ENCODE assay signal across 12 cellular contexts in the genomic region with DNA sequence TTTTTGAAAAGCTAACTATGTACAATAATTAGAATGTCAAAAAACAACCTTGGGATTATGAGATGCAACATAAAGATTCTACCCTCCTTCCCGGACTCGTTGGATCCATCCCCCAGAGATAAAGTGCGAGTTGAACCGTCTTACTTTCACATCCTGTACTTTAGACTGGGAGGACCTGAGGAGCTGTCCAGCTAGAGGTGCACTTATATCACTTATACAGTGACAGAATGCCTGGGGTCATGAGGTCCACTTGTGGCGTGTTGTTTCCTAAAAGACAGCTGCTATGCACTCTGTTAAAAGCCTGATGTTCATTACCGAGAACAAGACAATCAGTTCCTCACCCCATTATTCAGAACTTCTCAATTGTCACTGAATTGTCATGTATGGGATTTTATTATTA. TPM values are rescaled to one million over a fixed set of nuclear protein-coding genes. Genes with fewer than 3 reads are reported as not detected.
DNase-seq lines count a peak whose midpoint lies in the region; ATAC-seq, FAIRE-seq and TF ChIP-seq lines count a peak whose summit lies in the region.
"Had no signal": no experiment of that assay in that cellular context is flagged by ENCODE, and none has a peak within 500 bp of the region (broad histone marks: within the 10 kb centered on the region; RNA-seq: fewer than 3 reads in every experiment).

No MANE protein-coding gene starts in this region.

- no peak for FAIRE-seq in K562 (lab: Jason Lieb, UNC)

- H3K9me1 ChIP-seq in K562 (ENCODE audit: control insufficient read depth, insufficient read depth, low read length): no peaks in the 10 kb centered on the region

- H3K27ac ChIP-seq in Karpas-422 (ENCODE audit: low read length) (no peak overlapping the region), K562 (ENCODE audit: extremely low read depth, low read depth, low read length) (no peak overlapping the region), left lung (peak overlapping the region in 1 of 2 donors; percentile 97)

- 0 out of 3 replicates have a peak, but pooled peaks have one; percentile 7 for ATAC-seq in K562
- no peak for ATAC-seq in GM18511 (IDR thresholded peaks at IDR 0.05; ENCODE audit: unreplicated experiment)
- no peak for ATAC-seq in left lung
- no peak for ATAC-seq in HG03565 (IDR thresholded peaks at IDR 0.05; ENCODE audit: unreplicated experiment)
- ATAC-seq: mucosa of descending colon had no signal

- CTCF ChIA-PET in K562 (lab: Yijun Ruan, JAX; ENCODE audit: low intra/inter-chr PET ratio): no interaction called here

- H4K20me1 ChIP-seq in Karpas-422 (ENCODE audit: insufficient read depth, low read depth, low read length): no peaks in the 10 kb centered on the region
- H4K20me1 ChIP-seq in K562 (replicated peaks; ENCODE audit: control insufficient read depth, insufficient read depth, low read length): no peaks in the 10 kb centered on the region

- H2AFZ ChIP-seq in Karpas-422 (ENCODE audit: low read length) (no peak overlapping the region), K562 (ENCODE audit: low read depth, low read length) (no peak overlapping the region)

- intact Hi-C loops in K562 (cut with micrococcal nuclease): loop anchor here (10.0 kb wide), 1 partner anchor 316 kb away; no protein-coding TSS in a partner anchor
- intact Hi-C loops in left lung (cut with DNase I): loop anchor here in 1 of 2 donors (5.0 kb wide), 1 partner anchor 63 kb away; no protein-coding TSS in a partner anchor

- peak in 1 of 2 experiments; percentile 28; a peak in 1 of 4 replicates for TF ChIP-seq RAD21 in K562 (CRISPR knock-in tag; conservative IDR thresholded peaks at IDR 0.05 in 1 of 2, IDR thresholded peaks at IDR 0.05 in 1 of 2)

- H3K27me3 Mint-ChIP-seq in osteocyte (ENCODE audit: unreplicated experiment): no peaks in the 10 kb centered on the region

- peak; percentile 15 for DNase-seq in NOMO-1 treated with DMSO at 0.1 percent for 48 hours (lab: John Stamatoyannopoulos, UW; ENCODE audit: unreplicated experiment)
- no peak for DNase-seq in NOMO-1 treated with dmso at 0.1 percent for 144 hours (lab: John Stamatoyannopoulos, UW; ENCODE audit: unreplicated experiment)
- no peak for DNase-seq in Karpas-422
- peak in 2 of 4 experiments; percentile 14 to 56 for DNase-seq in K562 (ENCODE audit: extremely low read depth in 1 of 4, low spot score in 3 of 4)
- DNase-seq in osteocyte (ENCODE audit: extremely low spot score, unreplicated experiment): no peak
- DNase-seq in left lung: no peak
- DNase-seq: activated CD4-positive, alpha-beta T cell treated with anti-CD3 and anti-CD28 coated beads, Interleukin-2, amount 50 U/mL, for 48 hours; central memory CD4-positive, alpha-beta T cell; mucosa of descending colon; NCI-H1930 had no signal

- H3K4me3 Mint-ChIP-seq in osteocyte (ENCODE audit: unreplicated experiment): peak overlapping the region; percentile 33

- no peak for TF ChIP-seq EP300 in K562 (IDR thresholded peaks at IDR 0.05; ENCODE audit: low read length)

- no peaks in the 10 kb centered on the region for H3K36me3 ChIP-seq in Karpas-422 (ENCODE audit: insufficient read depth, low read length)
- no peaks in the 10 kb centered on the region for H3K36me3 ChIP-seq in K562 (ENCODE audit: control insufficient read depth, insufficient read depth, low read length)
- no peaks in the 10 kb centered on the region for H3K36me3 ChIP-seq in left lung

- no peak overlapping the region for H3K27ac Mint-ChIP-seq in osteocyte (ENCODE audit: unreplicated experiment)

- in situ Hi-C loops in K562 (cut with MboI): loop anchor here (5.0 kb wide), 1 partner anchor 63 kb away; no protein-coding TSS in a partner anchor

- no peak for TF ChIP-seq POLR2A in K562 (conservative IDR thresholded peaks at IDR 0.05)

- no peaks in the 10 kb centered on the region for H3K9me2 ChIP-seq in Karpas-422 (replicated peaks; ENCODE audit: insufficient read depth, low read length)

- WGBS in K562 (ENCODE audit: insufficient coverage, low coverage, missing lambda C conversion rate): 3% methylated on average over 6 of the region's 6 CpGs

- peaks cover 27% of the 10 kb centered on the region for H3K4me1 ChIP-seq in Karpas-422 (ENCODE audit: low read length)
- H3K4me1 ChIP-seq in K562 (replicated peaks in 1 of 2; ENCODE audit: control insufficient read depth in 2 of 2, insufficient read depth in 2 of 2, low read length in 2 of 2): peaks cover 5 to 14% of the 10 kb centered on the region in 2 experiments; a peak in 3 of 5 replicates
- peaks cover 14 to 39% of the 10 kb centered on the region in 2 donors for H3K4me1 ChIP-seq in left lung

- BruUV-seq in K562 (replicated peaks; lab: Mats Ljungman, UMichigan): no TSS peak

- H3K9ac ChIP-seq in Karpas-422 (ENCODE audit: low read length) (peak overlapping the region; percentile 88), K562 (ENCODE audit: insufficient read depth in 1 of 2, low read depth in 2 of 2, low read length in 2 of 2) (no peak overlapping the region)

- H3K79me2 ChIP-seq in Karpas-422 (ENCODE audit: low read length) (peaks cover 62% of the 10 kb centered on the region), K562 (ENCODE audit: control insufficient read depth, insufficient read depth, low read length) (peaks cover 61% of the 10 kb centered on the region)

- H3K4me3 ChIP-seq in Karpas-422 (ENCODE audit: low read length) (peak overlapping the region; percentile 95; the same call in 1 of the 2 replicates), K562 (no peak overlapping the region), left lung (peak overlapping the region in 1 of 2 donors; percentile 94)
- H3K4me3 ChIP-seq: mucosa of descending colon had no signal

- H3K4me1 Mint-ChIP-seq in osteocyte (ENCODE audit: unreplicated experiment): peaks cover 31% of the 10 kb centered on the region

- peak overlapping the region; percentile 98 for H3K4me2 ChIP-seq in Karpas-422 (ENCODE audit: low read depth, low read length, poor library complexity, severe bottlenecking)
- peak overlapping the region; percentile 13; the same call in 1 of the 2 replicates for H3K4me2 ChIP-seq in K562 (ENCODE audit: insufficient read depth, low read length)

- H3K9me3 ChIP-seq in Karpas-422 (ENCODE audit: low read length): no peaks in the 10 kb centered on the region
- no peaks in the 10 kb centered on the region for H3K9me3 ChIP-seq in K562 (replicated peaks; ENCODE audit: control insufficient read depth, insufficient read depth, low read depth, low read length)
- H3K9me3 ChIP-seq in left lung: no peaks in the 10 kb centered on the region
- H3K9me3 ChIP-seq: mucosa of descending colon had no signal

- H3K36me3 Mint-ChIP-seq in osteocyte (ENCODE audit: unreplicated experiment): no peaks in the 10 kb centered on the region

- POLR2A ChIA-PET in K562 (lab: Yijun Ruan, JAX): interaction anchor here (1.0 to 1.9 kb wide), 3 partner anchors 10 to 19 kb away, joined by 3 to 8 read pairs (median 3); a partner anchor contains a TSS

- TF ChIP-seq CTCF in K562 (IDR thresholded peaks at IDR 0.05 in 2 of 3, conservative IDR thresholded peaks at IDR 0.05 in 1 of 3; ENCODE audit: insufficient read depth in 2 of 3, low read depth in 1 of 3, low read length in 3 of 3): no peak
- no peak for TF ChIP-seq CTCF in osteocyte (IDR thresholded peaks at IDR 0.05)
- no peak for TF ChIP-seq CTCF in left lung (IDR thresholded peaks at IDR 0.05)

- no peaks in the 10 kb centered on the region for H3K9me3 Mint-ChIP-seq in osteocyte (ENCODE audit: unreplicated experiment)

- H3K27me3 ChIP-seq in Karpas-422 (ENCODE audit: low read length) (no peaks in the 10 kb centered on the region), K562 (ENCODE audit: control insufficient read depth in 2 of 2, insufficient read depth in 2 of 2, low read length in 2 of 2) (no peaks in the 10 kb centered on the region), left lung (no peaks in the 10 kb centered on the region)

RNA-seq across cellular contexts. Expression of a gene that starts 2.1 kb away (rescaled TPM):
- 12.5 and 26.8 TPM in 2 replicates for total RNA-seq in Karpas-422 (2014; rRNA removed; shearing (Covaris generic); ENCODE audit: low replicate concordance)
- 41.3 and 44.5 TPM in 2 replicates for total RNA-seq in K562 (2011; cell fraction: chromatin; rRNA removed; ENCODE audit: low replicate concordance)
- total RNA-seq in K562 (2011; cell fraction: nucleolus; rRNA removed): 19.3 and 21.8 TPM in 2 replicates
- 30.9 and 45.0 TPM in 2 replicates for total RNA-seq in K562 (2011; cell fraction: nucleoplasm; rRNA removed)
- total RNA-seq in K562 (2014; rRNA removed) (6.2 and 6.4 TPM in 2 replicates), K562 (2014; rRNA removed; fragmentation: Illumina TruSeq; extraction: Trizol) (13.6 and 15.5 TPM in 2 replicates), K562 (2015; rRNA removed; fragmentation: Illumina TruSeq; extraction: Trizol) (10.5 TPM in 2 replicates), K562 (2021) (20.3 and 21.8 TPM in 2 replicates), osteocyte (42.5 and 43.2 TPM in 2 replicates), left lung (10 to 100 TPM; 59.6 to 61.0 TPM)
- polyA plus RNA-seq in K562 (2011; rRNA removed) (46.4 and 57.7 TPM in 2 replicates), K562 (2014; fragmentation: Illumina TruSeq; extraction: Trizol) (15.5 and 19.0 TPM in 2 replicates), K562 (2014; fragmentation: Nextera tagmentation; extraction: Ambion mirVana) (10 to 100 TPM in 1 of 2 experiments, 1 to 10 TPM in 1; 8.7 to 12.2 TPM), K562 (2014; rRNA removed) (8.2 and 11.7 TPM in 2 replicates)
- polyA plus RNA-seq in K562 (2011; cell fraction: cytosol; rRNA removed): 16.8 and 46.9 TPM in 2 replicates
- 36.9 and 101 TPM in 2 replicates for polyA plus RNA-seq in K562 (2011; cell fraction: nucleus; rRNA removed)
- 7.8 and 9.2 TPM in 2 replicates for polyA plus RNA-seq in K562 (2012)
- 36.8 and 50.8 TPM in 2 replicates for polyA minus RNA-seq in K562 (2011; rRNA and poly(A)+ RNA removed)
- polyA minus RNA-seq in K562 (2011; cell fraction: cytosol; rRNA and poly(A)+ RNA removed): 8.2 and 9.3 TPM in 2 replicates
- polyA minus RNA-seq in K562 (2011; cell fraction: nucleus; rRNA and poly(A)+ RNA removed): 7.0 and 17.4 TPM in 2 replicates

RNA-seq across cellular contexts. Expression of a gene that starts 9.1 kb away (rescaled TPM):
- 99.1 and 185 TPM in 2 replicates for total RNA-seq in Karpas-422 (2014; rRNA removed; shearing (Covaris generic); ENCODE audit: low replicate concordance)
- total RNA-seq in K562 (2011; cell fraction: chromatin; rRNA removed; ENCODE audit: low replicate concordance): 32.9 and 36.9 TPM in 2 replicates
- 46.0 and 52.1 TPM in 2 replicates for total RNA-seq in K562 (2011; cell fraction: nucleolus; rRNA removed)
- 33.4 and 36.0 TPM in 2 replicates for total RNA-seq in K562 (2011; cell fraction: nucleoplasm; rRNA removed)
- 213 and 229 TPM in 2 replicates for total RNA-seq in K562 (2014; rRNA removed)
- total RNA-seq in K562 (2014; rRNA removed; fragmentation: Illumina TruSeq; extraction: Trizol): 291 and 319 TPM in 2 replicates
- total RNA-seq in K562 (2015; rRNA removed; fragmentation: Illumina TruSeq; extraction: Trizol): 283 and 298 TPM in 2 replicates
- total RNA-seq in K562 (2021): 227 and 251 TPM in 2 replicates
- 298 and 318 TPM in 2 replicates for polyA plus RNA-seq in K562 (2011; rRNA removed)
- 450 and 565 TPM in 2 replicates for polyA plus RNA-seq in K562 (2011; cell fraction: cytosol; rRNA removed)
- 86.9 and 141 TPM in 2 replicates for polyA plus RNA-seq in K562 (2011; cell fraction: nucleus; rRNA removed)
- 224 and 242 TPM in 2 replicates for polyA plus RNA-seq in K562 (2012)
- polyA plus RNA-seq in K562 (2014; fragmentation: Illumina TruSeq; extraction: Trizol): 254 and 287 TPM in 2 replicates
- polyA plus RNA-seq in K562 (2014; fragmentation: Nextera tagmentation; extraction: Ambion mirVana): 100 to 1,000 TPM; 352 to 390 TPM
- 286 and 294 TPM in 2 replicates for polyA plus RNA-seq in K562 (2014; rRNA removed)
- polyA minus RNA-seq in K562 (2011; rRNA and poly(A)+ RNA removed): 272 and 279 TPM in 2 replicates
- polyA minus RNA-seq in K562 (2011; cell fraction: cytosol; rRNA and poly(A)+ RNA removed): 236 and 281 TPM in 2 replicates
- polyA minus RNA-seq in K562 (2011; cell fraction: nucleus; rRNA and poly(A)+ RNA removed): 36.2 and 75.8 TPM in 2 replicates
- 63.4 and 65.6 TPM in 2 replicates for total RNA-seq in osteocyte
- 10 to 100 TPM; 80.4 to 93.9 TPM for total RNA-seq in left lung

RNA-seq across cellular contexts. Expression of a gene that starts 16.0 kb away (rescaled TPM):
- 124 and 228 TPM in 2 replicates for total RNA-seq in Karpas-422 (2014; rRNA removed; shearing (Covaris generic); ENCODE audit: low replicate concordance)
- total RNA-seq in K562 (2011; cell fraction: chromatin; rRNA removed; ENCODE audit: low replicate concordance): 22.6 and 31.4 TPM in 2 replicates
- 19.6 and 20.3 TPM in 2 replicates for total RNA-seq in K562 (2011; cell fraction: nucleolus; rRNA removed)
- 42.7 and 76.0 TPM in 2 replicates for total RNA-seq in K562 (2011; cell fraction: nucleoplasm; rRNA removed)
- total RNA-seq in K562 (2014; rRNA removed) (73.4 and 76.2 TPM in 2 replicates), K562 (2014; rRNA removed; fragmentation: Illumina TruSeq; extraction: Trizol) (62.3 and 68.0 TPM in 2 replicates), K562 (2015; rRNA removed; fragmentation: Illumina TruSeq; extraction: Trizol) (61.5 and 67.1 TPM in 2 replicates), K562 (2021) (50.7 and 53.8 TPM in 2 replicates), osteocyte (97.4 and 101 TPM in 2 replicates), left lung (100 to 1,000 TPM in 1 of 2 donors, 10 to 100 TPM in 1; 98.4 to 112 TPM)
- polyA plus RNA-seq in K562 (2011; rRNA removed) (86.1 and 102 TPM in 2 replicates), K562 (2014; fragmentation: Illumina TruSeq; extraction: Trizol) (80.3 and 82.7 TPM in 2 replicates), K562 (2014; fragmentation: Nextera tagmentation; extraction: Ambion mirVana) (10 to 100 TPM; 21.8 to 30.7 TPM), K562 (2014; rRNA removed) (71.1 and 104 TPM in 2 replicates)
- 69.4 and 114 TPM in 2 replicates for polyA plus RNA-seq in K562 (2011; cell fraction: cytosol; rRNA removed)
- 32.8 and 53.9 TPM in 2 replicates for polyA plus RNA-seq in K562 (2011; cell fraction: nucleus; rRNA removed)
- polyA plus RNA-seq in K562 (2012): 64.6 and 69.2 TPM in 2 replicates
- polyA minus RNA-seq in K562 (2011; rRNA and poly(A)+ RNA removed): 34.2 and 44.7 TPM in 2 replicates
- 22.7 and 31.1 TPM in 2 replicates for polyA minus RNA-seq in K562 (2011; cell fraction: cytosol; rRNA and poly(A)+ RNA removed)
- 7.5 and 15.0 TPM in 2 replicates for polyA minus RNA-seq in K562 (2011; cell fraction: nucleus; rRNA and poly(A)+ RNA removed)
